ENCODE assay signal across 7 cellular contexts in genomic region chr3:141266797-141267555, GRCh38. TPM values are rescaled to one million over a fixed set of nuclear protein-coding genes. Genes with fewer than 3 reads are reported as not detected.
DNase-seq lines count a peak whose midpoint lies in the region; ATAC-seq and TF ChIP-seq lines count a peak whose summit lies in the region.

No MANE protein-coding gene starts in this region.

- no peak overlapping the region for H3K4me3 ChIP-seq in uterus

- intact Hi-C loops in uterus (cut with DNase I; ENCODE audit: low total_unique reads), result no loop called here

- H3K27ac Mint-ChIP-seq in stimulated activated memory B cell treated with anti-CD40 and anti-IgM and Interleukin-4, amounts not matched to agents 10 μg/mL and 1 μg/mL and 100 μg/mL, for 72 hours, result peak overlapping the region; percentile 74

- no peaks in the 10 kb centered on the region for H3K9me3 ChIP-seq in uterus

- no peaks in the 10 kb centered on the region for H3K9me3 Mint-ChIP-seq in stimulated activated memory B cell treated with anti-CD40 and anti-IgM and Interleukin-4, amounts not matched to agents 10 μg/mL and 1 μg/mL and 100 μg/mL, for 72 hours

- peak; percentile 69 for ATAC-seq in HG03432 (IDR thresholded peaks at IDR 0.05; ENCODE audit: unreplicated experiment)
- peak; percentile 76 for ATAC-seq in stimulated activated memory B cell treated with anti-CD40 and anti-IgM and Interleukin-4, amounts not matched to agents 10 μg/mL and 1 μg/mL and 100 μg/mL, for 72 hours

- H3K36me3 Mint-ChIP-seq in stimulated activated memory B cell treated with anti-CD40 and anti-IgM and Interleukin-4, amounts not matched to agents 10 μg/mL and 1 μg/mL and 100 μg/mL, for 72 hours, result no peaks in the 10 kb centered on the region

- no peaks in the 10 kb centered on the region for H3K4me1 ChIP-seq in uterus

- H3K27ac ChIP-seq in uterus, result no peak overlapping the region

- no peaks in the 10 kb centered on the region for H3K36me3 ChIP-seq in uterus

- peak overlapping the region; percentile 80 for H3K4me3 Mint-ChIP-seq in stimulated activated memory B cell treated with anti-CD40 and anti-IgM and Interleukin-4, amounts not matched to agents 10 μg/mL and 1 μg/mL and 100 μg/mL, for 72 hours

- peaks cover 20% of the 10 kb centered on the region for H3K4me1 Mint-ChIP-seq in stimulated activated memory B cell treated with anti-CD40 and anti-IgM and Interleukin-4, amounts not matched to agents 10 μg/mL and 1 μg/mL and 100 μg/mL, for 72 hours

- no peaks in the 10 kb centered on the region for H3K27me3 ChIP-seq in uterus

- H3K27me3 Mint-ChIP-seq in stimulated activated memory B cell treated with anti-CD40 and anti-IgM and Interleukin-4, amounts not matched to agents 10 μg/mL and 1 μg/mL and 100 μg/mL, for 72 hours, result no peaks in the 10 kb centered on the region

- TF ChIP-seq POLR2A in uterus (IDR thresholded peaks at IDR 0.05), result no peak

- DNase-seq in GM19238 (ENCODE audit: insufficient read length, low spot score), result peak; percentile 29
- DNase-seq in activated gamma-delta T cell treated with anti-CD3 and anti-CD28 coated beads, Interleukin-2, amount 50 U/mL, for 16 hours (ENCODE audit: low read depth), result peak; percentile 24
- no peak for DNase-seq in uterus
- DNase-seq in NCI-H187 (lab: John Stamatoyannopoulos, UW), result no peak
- DNase-seq in HK-2 (ENCODE audit: unreplicated experiment), result no peak

- no peak for TF ChIP-seq CTCF in uterus (IDR thresholded peaks at IDR 0.05)

RNA-seq across cellular contexts. Expression of gene PXYLP1, which starts 35.4 kb away (rescaled TPM):
- total RNA-seq in uterus, result 10 to 100 TPM; 18.5 to 29.7 (median 26.4) TPM

Comparison
In these comparisons a context has a peak if more than half of its experiments do, and no peak if none do; other contexts are left out.
1. DNase-seq: peak in GM19238 (single experiment) and activated gamma-delta T cell treated with anti-CD3 and anti-CD28 coated beads, Interleukin-2, amount 50 U/mL, for 16 hours (single experiment); none in uterus (0 of 2), NCI-H187 (0 of 2) and HK-2 (single experiment).